ENCODE assay signal across 19 cellular contexts in the genomic region with DNA sequence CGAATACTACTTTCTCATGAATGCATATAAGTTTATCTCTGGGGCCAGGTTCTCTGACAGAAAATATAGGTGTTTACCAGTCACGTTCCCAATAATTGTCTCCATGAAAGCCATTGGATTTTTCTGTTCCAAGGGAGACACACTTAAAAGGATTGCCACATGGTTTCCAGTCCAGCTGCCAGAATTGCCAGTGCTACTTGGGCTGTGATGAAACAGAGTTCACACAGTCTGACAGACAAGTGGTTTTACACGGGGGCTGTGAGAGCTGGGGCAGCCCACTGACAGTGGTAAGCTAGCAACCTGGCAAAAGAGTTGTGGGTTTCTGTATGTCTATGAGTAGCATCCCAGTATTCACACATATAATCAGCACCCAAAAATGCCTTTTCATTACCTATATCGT. TPM values are rescaled to one million over a fixed set of nuclear protein-coding genes. Genes with fewer than 3 reads are reported as not detected.
A peak's percentile ranks its signal among the peaks of the same experiment; 100 is the strongest.
DNase-seq lines count a peak whose midpoint lies in the region; ATAC-seq and TF ChIP-seq lines count a peak whose summit lies in the region.
"Had no signal": no experiment of that assay in that cellular context is flagged by ENCODE, and none has a peak within 500 bp of the region (broad histone marks: within the 10 kb centered on the region; RNA-seq: fewer than 3 reads in every experiment).

No MANE protein-coding gene starts in this region.

- H3K4me1 Mint-ChIP-seq in activated naive CD8-positive, alpha-beta T cell treated with anti-CD3 and anti-CD28 coated beads, Interleukin-2, amount 50 U/mL, for 24 hours, result no peaks in the 10 kb centered on the region
- H3K4me1 Mint-ChIP-seq in activated naive CD8-positive, alpha-beta T cell treated with anti-CD3 and anti-CD28 coated beads for 36 hours, result no peaks in the 10 kb centered on the region
- H3K4me1 Mint-ChIP-seq: CD4-positive, alpha-beta memory T cell; nephron had no signal

- H3K27me3 ChIP-seq in mucosa of rectum (ENCODE audit: control insufficient read depth in 2 of 2, insufficient read depth in 2 of 2, low read length in 2 of 2) (no peaks in the 10 kb centered on the region), upper lobe of right lung (no peaks in the 10 kb centered on the region)

- H3K36me3 ChIP-seq in mucosa of rectum (ENCODE audit: control insufficient read depth in 2 of 2, insufficient read depth in 2 of 2, low read length in 2 of 2), result no peaks in the 10 kb centered on the region
- no peaks in the 10 kb centered on the region for H3K36me3 ChIP-seq in upper lobe of right lung

- H3K9ac ChIP-seq in mucosa of rectum (ENCODE audit: low read depth in 1 of 2, low read length in 2 of 2), result no peak overlapping the region

- DNase-seq in activated naive CD8-positive, alpha-beta T cell treated with anti-CD3 and anti-CD28 coated beads, Interleukin-2, amount 50 U/mL, for 24 hours, result no peak
- no peak for DNase-seq in activated naive CD8-positive, alpha-beta T cell treated with anti-CD3 and anti-CD28 coated beads for 36 hours
- DNase-seq in fibroblast of mammary gland (ENCODE audit: low read depth), result peak; percentile 57
- DNase-seq in upper lobe of right lung, result no peak
- no peak for DNase-seq in cerebellar nuclear complex (lab: John Stamatoyannopoulos, UW)
- DNase-seq: activated naive CD4-positive, alpha-beta T cell treated with anti-CD3 and anti-CD28 coated beads, Interleukin-2, amount 50 U/mL, for 16 hours; CD4-positive, alpha-beta memory T cell; left colon; NCI-H146; NCI-H510A treated with DMSO at 0.1 percent for 48 hours; stimulated activated CD4-positive, alpha-beta T cell treated with anti-CD3 and anti-CD28 coated beads, Interleukin-4, amount 100 ng/mL, for 1 hour had no signal

- no peak for TF ChIP-seq CTCF in fibroblast of mammary gland (conservative IDR thresholded peaks at IDR 0.05; ENCODE audit: control insufficient read depth, insufficient read depth, low read depth, low read length)
- no peak for TF ChIP-seq CTCF in upper lobe of right lung (IDR thresholded peaks at IDR 0.05)

- no peak overlapping the region for H3K4me3 Mint-ChIP-seq in activated naive CD8-positive, alpha-beta T cell treated with anti-CD3 and anti-CD28 coated beads, Interleukin-2, amount 50 U/mL, for 24 hours
- no peak overlapping the region for H3K4me3 Mint-ChIP-seq in activated naive CD8-positive, alpha-beta T cell treated with anti-CD3 and anti-CD28 coated beads for 36 hours
- H3K4me3 Mint-ChIP-seq: CD4-positive, alpha-beta memory T cell; nephron; T-helper 1 cell treated with Interleukin-12 subunit alpha and Interleukin-12 subunit beta and Interleukin-4 antibody, amounts not matched to agents 30 μg/mL and 1 μg/mL, for 36 hours had no signal

- H3K27ac ChIP-seq in mucosa of rectum (ENCODE audit: low read depth in 2 of 2, low read length in 2 of 2), result peak overlapping the region; percentile 52 to 73
- peak overlapping the region; percentile 73 for H3K27ac ChIP-seq in upper lobe of right lung

- H3K4me1 ChIP-seq in mucosa of rectum (ENCODE audit: control insufficient read depth in 2 of 2, insufficient read depth in 2 of 2, low read length in 2 of 2) (peaks cover 2% of the 10 kb centered on the region in 2 donors), upper lobe of right lung (peaks cover 11% of the 10 kb centered on the region)

- no peak overlapping the region for H3K4me3 ChIP-seq in fibroblast of mammary gland (ENCODE audit: control insufficient read depth, low read depth, low read length)
- H3K4me3 ChIP-seq in mucosa of rectum (ENCODE audit: low read length in 2 of 2), result no peak overlapping the region
- no peak overlapping the region for H3K4me3 ChIP-seq in upper lobe of right lung

- H3K36me3 Mint-ChIP-seq in activated naive CD8-positive, alpha-beta T cell treated with anti-CD3 and anti-CD28 coated beads, Interleukin-2, amount 50 U/mL, for 24 hours (ENCODE audit: low read depth), result no peaks in the 10 kb centered on the region
- no peaks in the 10 kb centered on the region for H3K36me3 Mint-ChIP-seq in activated naive CD8-positive, alpha-beta T cell treated with anti-CD3 and anti-CD28 coated beads for 36 hours
- H3K36me3 Mint-ChIP-seq: CD4-positive, alpha-beta memory T cell had no signal

- no peak overlapping the region for H3K27ac Mint-ChIP-seq in activated naive CD8-positive, alpha-beta T cell treated with anti-CD3 and anti-CD28 coated beads, Interleukin-2, amount 50 U/mL, for 24 hours
- no peak overlapping the region for H3K27ac Mint-ChIP-seq in activated naive CD8-positive, alpha-beta T cell treated with anti-CD3 and anti-CD28 coated beads for 36 hours
- H3K27ac Mint-ChIP-seq: CD4-positive, alpha-beta memory T cell; nephron; T-helper 1 cell treated with Interleukin-12 subunit alpha and Interleukin-12 subunit beta and Interleukin-4 antibody, amounts not matched to agents 30 μg/mL and 1 μg/mL, for 36 hours had no signal

- H3K9me3 Mint-ChIP-seq in activated naive CD8-positive, alpha-beta T cell treated with anti-CD3 and anti-CD28 coated beads, Interleukin-2, amount 50 U/mL, for 24 hours, result no peaks in the 10 kb centered on the region
- H3K9me3 Mint-ChIP-seq in activated naive CD8-positive, alpha-beta T cell treated with anti-CD3 and anti-CD28 coated beads for 36 hours, result no peaks in the 10 kb centered on the region
- H3K9me3 Mint-ChIP-seq: nephron; T-helper 1 cell treated with Interleukin-12 subunit alpha and Interleukin-12 subunit beta and Interleukin-4 antibody, amounts not matched to agents 30 μg/mL and 1 μg/mL, for 36 hours had no signal

- H3K9me3 ChIP-seq in mucosa of rectum (ENCODE audit: control insufficient read depth in 2 of 2, low read length in 2 of 2) (no peaks in the 10 kb centered on the region), upper lobe of right lung (no peaks in the 10 kb centered on the region)

- H3K27me3 Mint-ChIP-seq in activated naive CD8-positive, alpha-beta T cell treated with anti-CD3 and anti-CD28 coated beads, Interleukin-2, amount 50 U/mL, for 24 hours, result peaks cover 27% of the 10 kb centered on the region
- peaks cover 28% of the 10 kb centered on the region for H3K27me3 Mint-ChIP-seq in activated naive CD8-positive, alpha-beta T cell treated with anti-CD3 and anti-CD28 coated beads for 36 hours

- intact Hi-C loops in upper lobe of right lung (cut with DNase I), result no loop called here

- ATAC-seq in activated naive CD8-positive, alpha-beta T cell treated with anti-CD3 and anti-CD28 coated beads, Interleukin-2, amount 50 U/mL, for 24 hours, result peak; percentile 28
- ATAC-seq in upper lobe of right lung (no peak), GM18502 (IDR thresholded peaks at IDR 0.05; ENCODE audit: poor library complexity, unreplicated experiment) (no peak), GM18517 (IDR thresholded peaks at IDR 0.05; ENCODE audit: unreplicated experiment) (no peak)
- ATAC-seq: activated CD4-positive, CD25-positive, alpha-beta regulatory T cell treated with anti-CD3 and anti-CD28 coated beads, Interleukin-2, amount 50 U/mL, for 24 hours; left colon had no signal

RNA-seq across cellular contexts. Expression of a gene that starts 27.7 kb away (rescaled TPM):
- total RNA-seq in activated naive CD8-positive, alpha-beta T cell treated with anti-CD3 and anti-CD28 coated beads for 36 hours, result 10 to 100 TPM; 75.4 to 77.4 TPM
- total RNA-seq in upper lobe of right lung, result 102 TPM

RNA-seq across cellular contexts. Expression of a gene that starts 28.0 kb away (rescaled TPM):
- 10 to 100 TPM; 74.2 to 81.9 TPM for total RNA-seq in activated naive CD8-positive, alpha-beta T cell treated with anti-CD3 and anti-CD28 coated beads for 36 hours
- total RNA-seq in upper lobe of right lung, result 24.5 TPM

RNA-seq across cellular contexts. Expression of a gene that starts 33.1 kb away (rescaled TPM):
- total RNA-seq in activated naive CD8-positive, alpha-beta T cell treated with anti-CD3 and anti-CD28 coated beads for 36 hours, result 100 to 1,000 TPM; 134 TPM
- 27.1 TPM for total RNA-seq in upper lobe of right lung

RNA-seq across cellular contexts. Expression of a gene that starts 35.3 kb away (rescaled TPM):
- not detected for total RNA-seq in activated naive CD8-positive, alpha-beta T cell treated with anti-CD3 and anti-CD28 coated beads for 36 hours
- not detected for total RNA-seq in upper lobe of right lung
- total RNA-seq: A673; CD4-positive, alpha-beta memory T cell; left colon; renal cortical epithelial cell had no signal

RNA-seq across cellular contexts. Expression of a gene that starts 44.9 kb away (rescaled TPM):
- not detected for total RNA-seq in activated naive CD8-positive, alpha-beta T cell treated with anti-CD3 and anti-CD28 coated beads for 36 hours
- not detected for total RNA-seq in upper lobe of right lung
- total RNA-seq: A673; CD4-positive, alpha-beta memory T cell; left colon; renal cortical epithelial cell had no signal
